Comparison of ENCODE assay signal across 25 cellular contexts in the genomic region with DNA sequence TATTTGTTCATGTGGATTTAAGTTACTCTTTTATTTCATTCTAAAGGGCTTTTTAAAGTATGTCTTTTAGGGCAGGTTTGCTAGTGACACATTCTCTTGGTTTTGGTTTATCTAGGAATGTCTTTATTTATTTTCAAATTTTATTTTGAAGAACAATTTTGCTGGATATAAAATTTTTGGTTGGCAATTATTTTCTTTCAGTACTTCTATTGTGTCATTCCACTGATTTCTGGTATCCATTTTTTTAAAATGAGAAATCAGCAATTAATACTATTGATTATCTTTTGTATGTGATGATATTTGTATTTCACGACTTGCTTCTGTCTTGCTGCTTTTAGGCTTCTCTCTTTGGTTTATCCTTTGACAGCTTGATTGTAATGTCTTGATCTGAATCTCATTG.
"Had no signal": no experiment of that assay in that cellular context is flagged by ENCODE, and none has a peak within 500 bp of the region (broad histone marks: within the 10 kb centered on the region; RNA-seq: fewer than 3 reads in every experiment).

No MANE protein-coding gene starts in this region.

- ATAC-seq: stimulated activated effector memory CD8-positive, alpha-beta T cell treated with anti-CD3 and anti-CD28 coated beads, Interleukin-12 subunit alpha, Interleukin-12 subunit beta, amount 100 ng/mL, for 72 hours; stimulated activated memory B cell treated with anti-CD40 and anti-IgM and Interleukin-4, amounts not matched to agents 10 μg/mL and 1 μg/mL and 100 μg/mL, for 72 hours; stimulated activated naive B cell treated with anti-CD40 and anti-IgM and Interleukin-4, amounts not matched to agents 10 μg/mL and 1 μg/mL and 100 μg/mL, for 72 hours; stimulated activated naive CD8-positive, alpha-beta T cell treated with anti-CD3 and anti-CD28 coated beads, Interleukin-15, amount 100 ng/mL, for 72 hours; stimulated activated naive CD8-positive, alpha-beta T cell treated with anti-CD3 and anti-CD28 coated beads, Interleukin-15, Interleukin-2, amounts not matched to agents 100 U/mL and 50 U/mL, for 24 hours; upper lobe of right lung had no signal

- H3K36me3 ChIP-seq: stomach, suprapubic skin, thoracic aorta, thyroid gland, tibial artery, tibial nerve, transverse colon, upper lobe of left lung, upper lobe of right lung, uterus, vagina had no signal

- H3K4me3 ChIP-seq: stomach, suprapubic skin, testis, thoracic aorta, thyroid gland, tibial artery, tibial nerve, transverse colon, upper lobe of left lung, upper lobe of right lung, uterus, vagina had no signal

- DNase-seq: stimulated activated CD4-positive, alpha-beta T cell treated with anti-CD3 and anti-CD28 coated beads, Interleukin-2, amount 100 ng/mL, for 48 hours; stimulated activated CD4-positive, alpha-beta T cell treated with anti-CD3 and anti-CD28 coated beads, Interleukin-4, amount 100 ng/mL, for 1 hour; stimulated activated CD4-positive, alpha-beta T cell treated with anti-CD3 and anti-CD28 coated beads, Interleukin-4, amount 100 ng/mL, for 24 hours; stimulated activated CD4-positive, alpha-beta T cell treated with anti-CD3 and anti-CD28 coated beads, Interleukin-4, amount 100 ng/mL, for 4 hours; stimulated activated CD8-positive, alpha-beta memory T cell treated with anti-CD3 and anti-CD28 coated beads, Interleukin-4, amount 100 ng/mL, for 48 hours; stimulated activated naive B cell treated with anti-CD40 and anti-IgM and Interleukin-4, amounts not matched to agents 10 μg/mL and 1 μg/mL and 100 μg/mL, for 72 hours; stimulated activated naive CD4-positive, alpha-beta T cell; stimulated activated naive CD4-positive, alpha-beta T cell treated with Interleukin-2 at 50 U/mL for 16 hours; stimulated activated naive CD8-positive, alpha-beta T cell treated with anti-CD3 and anti-CD28 coated beads, Interleukin-15, amount 100 ng/mL, for 72 hours; stimulated activated naive CD8-positive, alpha-beta T cell treated with anti-CD3 and anti-CD28 coated beads, Interleukin-15, Interleukin-2, amounts not matched to agents 100 U/mL and 50 U/mL, for 24 hours; stomach; substantia nigra; testis; thyroid gland; tibial artery; transverse colon; upper lobe of left lung; upper lobe of right lung; uterus had no signal

- H3K4me1 ChIP-seq: stomach, suprapubic skin, testis, thyroid gland, tibial artery, tibial nerve, transverse colon, upper lobe of left lung, upper lobe of right lung, uterus, vagina had no signal

- H3K27me3 ChIP-seq: stomach, suprapubic skin, testis, thyroid gland, tibial artery, tibial nerve, transverse colon, upper lobe of left lung, upper lobe of right lung, uterus, vagina had no signal

- H3K9me3 ChIP-seq: suprapubic skin, testis, thyroid gland, vagina had no signal

- H3K27ac ChIP-seq: stomach, suprapubic skin, testis, thoracic aorta, thyroid gland, tibial artery, tibial nerve, transverse colon, upper lobe of left lung, upper lobe of right lung, uterus, vagina had no signal
